Comparison of ENCODE assay signal across 1 cellular context in the genomic region with DNA sequence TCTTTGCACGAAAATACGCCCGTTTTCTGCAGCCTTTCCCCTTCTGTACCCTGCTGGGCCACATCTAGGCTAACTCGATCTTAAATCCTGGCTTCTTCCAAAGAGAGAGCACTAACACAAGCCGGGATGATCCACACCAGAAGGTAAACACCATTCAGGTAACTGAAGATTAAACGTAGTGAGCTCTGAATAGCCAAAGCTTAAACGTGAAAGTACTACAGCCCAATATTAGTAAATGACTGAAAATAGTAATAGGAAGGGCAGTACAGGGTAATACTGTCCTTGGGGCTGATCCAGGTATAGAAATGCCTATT.
TF ChIP-seq lines count a peak whose summit lies in the region.

No MANE protein-coding gene starts in this region.

TF ChIP-seq in H1, 55 proteins besides CTCF, POLR2A, EP300 and RAD21:
- no peak for TF ChIP-seq GTF2F1 (IDR thresholded peaks at IDR 0.05; ENCODE audit: borderline replicate concordance, low read depth, low read length)
- peak; percentile 8 for TF ChIP-seq TAF7 (optimal IDR thresholded peaks at IDR 0.05; ENCODE audit: borderline replicate concordance, low read depth, low read length)
TF ChIP-seq in H1: peak in this region for 1.
